33 cellular contexts compared by ENCODE assay signal in genomic region chr16:56241596-56241995, GRCh38. TPM values are rescaled to one million over a fixed set of nuclear protein-coding genes. Genes with fewer than 3 reads are reported as not detected.
DNase-seq lines count a peak whose midpoint lies in the region; ATAC-seq and TF ChIP-seq lines count a peak whose summit lies in the region.
"Had no signal": no experiment of that assay in that cellular context is flagged by ENCODE, and none has a peak within 500 bp of the region (broad histone marks: within the 10 kb centered on the region; RNA-seq: fewer than 3 reads in every experiment).

No MANE protein-coding gene starts in this region.

- H2AFZ ChIP-seq in smooth muscle cell (ENCODE audit: low read depth): no peak overlapping the region

- 28% methylated on average over 2 of the region's 2 CpGs for WGBS in smooth muscle cell (ENCODE audit: low lambda C conversion rate)

- H3F3A ChIP-seq in smooth muscle cell (ENCODE audit: low read depth): no peaks in the 10 kb centered on the region

- H3K79me2 ChIP-seq in smooth muscle cell (ENCODE audit: low read depth): no peaks in the 10 kb centered on the region

- H3K9me3 ChIP-seq in smooth muscle cell (replicated peaks; ENCODE audit: low read depth): no peaks in the 10 kb centered on the region
- no peaks in the 10 kb centered on the region for H3K9me3 ChIP-seq in left lung

- no peak overlapping the region for H3K4me2 ChIP-seq in smooth muscle cell

- H3K27me3 ChIP-seq in smooth muscle cell (ENCODE audit: low read depth) (no peaks in the 10 kb centered on the region), left lung (no peaks in the 10 kb centered on the region)

- no peak for TF ChIP-seq CTCF in smooth muscle cell (IDR thresholded peaks at IDR 0.05; ENCODE audit: borderline replicate concordance, insufficient read depth, poor library complexity, severe bottlenecking)
- TF ChIP-seq CTCF in left lung (IDR thresholded peaks at IDR 0.05): no peak

- H3K36me3 ChIP-seq in smooth muscle cell (ENCODE audit: low read depth): no peaks in the 10 kb centered on the region
- no peaks in the 10 kb centered on the region for H3K36me3 ChIP-seq in left lung

- no peak overlapping the region for H3K27ac Mint-ChIP-seq in stimulated activated memory B cell treated with anti-CD40 and anti-IgM and Interleukin-4, amounts not matched to agents 10 μg/mL and 1 μg/mL and 100 μg/mL, for 72 hours
- H3K27ac Mint-ChIP-seq in activated T-helper 2 cell treated with anti-CD3 and anti-CD28 coated beads, Interferon-gamma antibody, Interleukin-2, Interleukin-4, amounts not matched to agents 10 μg/mL and 5 μg/mL and 100 μg/mL, durations not matched to agents 14 hours and 24 hours and 36 hours: no peak overlapping the region
- no peak overlapping the region for H3K27ac Mint-ChIP-seq in stimulated activated naive B cell treated with anti-CD40 and anti-IgM and Interleukin-4, amounts not matched to agents 10 μg/mL and 1 μg/mL and 100 μg/mL, for 72 hours
- H3K27ac Mint-ChIP-seq: activated naive CD4-positive, alpha-beta T cell treated with anti-CD3 and anti-CD28 coated beads, Interleukin-2, amount 50 U/mL, for 72 hours; CD14-positive monocyte; natural killer cell had no signal

- intact Hi-C loops in left lung (cut with DNase I): no loop called here
- intact Hi-C loops in activated T-helper 2 cell treated with anti-CD3 and anti-CD28 coated beads, Interferon-gamma antibody, Interleukin-2, Interleukin-4, amounts not matched to agents 10 μg/mL and 5 μg/mL and 100 μg/mL, durations not matched to agents 14 hours and 24 hours and 36 hours (cut with micrococcal nuclease): no loop called here

- no peaks in the 10 kb centered on the region for H4K20me1 ChIP-seq in smooth muscle cell (ENCODE audit: low read depth)

- no peaks in the 10 kb centered on the region for H3K36me3 Mint-ChIP-seq in stimulated activated memory B cell treated with anti-CD40 and anti-IgM and Interleukin-4, amounts not matched to agents 10 μg/mL and 1 μg/mL and 100 μg/mL, for 72 hours
- H3K36me3 Mint-ChIP-seq in activated T-helper 2 cell treated with anti-CD3 and anti-CD28 coated beads, Interferon-gamma antibody, Interleukin-2, Interleukin-4, amounts not matched to agents 10 μg/mL and 5 μg/mL and 100 μg/mL, durations not matched to agents 14 hours and 24 hours and 36 hours (ENCODE audit: low read depth): no peaks in the 10 kb centered on the region
- no peaks in the 10 kb centered on the region for H3K36me3 Mint-ChIP-seq in stimulated activated naive B cell treated with anti-CD40 and anti-IgM and Interleukin-4, amounts not matched to agents 10 μg/mL and 1 μg/mL and 100 μg/mL, for 72 hours
- H3K36me3 Mint-ChIP-seq: activated naive CD4-positive, alpha-beta T cell treated with anti-CD3 and anti-CD28 coated beads, Interleukin-2, amount 50 U/mL, for 72 hours; CD14-positive monocyte; natural killer cell had no signal

- no peak overlapping the region for H3K4me3 ChIP-seq in smooth muscle cell
- no peak overlapping the region for H3K4me3 ChIP-seq in left lung

- peaks cover 6% of the 10 kb centered on the region for H3K4me1 ChIP-seq in smooth muscle cell (ENCODE audit: low read depth)
- H3K4me1 ChIP-seq in left lung: no peaks in the 10 kb centered on the region

- no peak overlapping the region for H3K9ac ChIP-seq in smooth muscle cell (ENCODE audit: low read depth)

- H3K27me3 Mint-ChIP-seq in stimulated activated memory B cell treated with anti-CD40 and anti-IgM and Interleukin-4, amounts not matched to agents 10 μg/mL and 1 μg/mL and 100 μg/mL, for 72 hours: no peaks in the 10 kb centered on the region
- H3K27me3 Mint-ChIP-seq in activated T-helper 2 cell treated with anti-CD3 and anti-CD28 coated beads, Interferon-gamma antibody, Interleukin-2, Interleukin-4, amounts not matched to agents 10 μg/mL and 5 μg/mL and 100 μg/mL, durations not matched to agents 14 hours and 24 hours and 36 hours (ENCODE audit: low read depth): peaks cover 6% of the 10 kb centered on the region
- H3K27me3 Mint-ChIP-seq in stimulated activated naive B cell treated with anti-CD40 and anti-IgM and Interleukin-4, amounts not matched to agents 10 μg/mL and 1 μg/mL and 100 μg/mL, for 72 hours: peaks cover 6 to 9% of the 10 kb centered on the region in 2 donors
- H3K27me3 Mint-ChIP-seq: central memory CD8-positive, alpha-beta T cell had no signal

- peaks cover 3% of the 10 kb centered on the region for H3K4me1 Mint-ChIP-seq in stimulated activated memory B cell treated with anti-CD40 and anti-IgM and Interleukin-4, amounts not matched to agents 10 μg/mL and 1 μg/mL and 100 μg/mL, for 72 hours
- H3K4me1 Mint-ChIP-seq in activated T-helper 2 cell treated with anti-CD3 and anti-CD28 coated beads, Interferon-gamma antibody, Interleukin-2, Interleukin-4, amounts not matched to agents 10 μg/mL and 5 μg/mL and 100 μg/mL, durations not matched to agents 14 hours and 24 hours and 36 hours (ENCODE audit: low read depth): no peaks in the 10 kb centered on the region
- H3K4me1 Mint-ChIP-seq in stimulated activated naive B cell treated with anti-CD40 and anti-IgM and Interleukin-4, amounts not matched to agents 10 μg/mL and 1 μg/mL and 100 μg/mL, for 72 hours: peaks cover 3 to 13% of the 10 kb centered on the region in 2 donors
- H3K4me1 Mint-ChIP-seq: CD14-positive monocyte, natural killer cell had no signal

- no peak overlapping the region for H3K4me3 Mint-ChIP-seq in stimulated activated memory B cell treated with anti-CD40 and anti-IgM and Interleukin-4, amounts not matched to agents 10 μg/mL and 1 μg/mL and 100 μg/mL, for 72 hours
- H3K4me3 Mint-ChIP-seq in activated T-helper 2 cell treated with anti-CD3 and anti-CD28 coated beads, Interferon-gamma antibody, Interleukin-2, Interleukin-4, amounts not matched to agents 10 μg/mL and 5 μg/mL and 100 μg/mL, durations not matched to agents 14 hours and 24 hours and 36 hours (ENCODE audit: low read depth): no peak overlapping the region
- no peak overlapping the region for H3K4me3 Mint-ChIP-seq in stimulated activated naive B cell treated with anti-CD40 and anti-IgM and Interleukin-4, amounts not matched to agents 10 μg/mL and 1 μg/mL and 100 μg/mL, for 72 hours
- H3K4me3 Mint-ChIP-seq: CD14-positive monocyte; central memory CD8-positive, alpha-beta T cell; natural killer cell had no signal

- no peaks in the 10 kb centered on the region for H3K9me3 Mint-ChIP-seq in stimulated activated memory B cell treated with anti-CD40 and anti-IgM and Interleukin-4, amounts not matched to agents 10 μg/mL and 1 μg/mL and 100 μg/mL, for 72 hours
- H3K9me3 Mint-ChIP-seq in activated T-helper 2 cell treated with anti-CD3 and anti-CD28 coated beads, Interferon-gamma antibody, Interleukin-2, Interleukin-4, amounts not matched to agents 10 μg/mL and 5 μg/mL and 100 μg/mL, durations not matched to agents 14 hours and 24 hours and 36 hours: no peaks in the 10 kb centered on the region
- H3K9me3 Mint-ChIP-seq in stimulated activated naive B cell treated with anti-CD40 and anti-IgM and Interleukin-4, amounts not matched to agents 10 μg/mL and 1 μg/mL and 100 μg/mL, for 72 hours: no peaks in the 10 kb centered on the region
- H3K9me3 Mint-ChIP-seq: activated naive CD4-positive, alpha-beta T cell treated with anti-CD3 and anti-CD28 coated beads, Interleukin-2, amount 50 U/mL, for 72 hours; central memory CD8-positive, alpha-beta T cell; natural killer cell had no signal

- DNase-seq in ELR (ENCODE audit: low read depth): peak; percentile 77
- peak; percentile 80 for DNase-seq in RPMI7951 (ENCODE audit: low read depth)
- DNase-seq in dedifferentiated amniotic fluid mesenchymal stem cell (ENCODE audit: extremely low spot score): peak; percentile 33
- no peak for DNase-seq in smooth muscle cell (lab: John Stamatoyannopoulos, UW; ENCODE audit: unreplicated experiment)
- no peak for DNase-seq in left lung
- no peak for DNase-seq in activated T-helper 2 cell treated with anti-CD3 and anti-CD28 coated beads, Interferon-gamma antibody, Interleukin-2, Interleukin-4, amounts not matched to agents 10 μg/mL and 5 μg/mL and 100 μg/mL, durations not matched to agents 14 hours and 24 hours and 36 hours (ENCODE audit: low spot score)
- no peak for DNase-seq in stimulated activated naive B cell treated with anti-CD40 and anti-IgM and Interleukin-4, amounts not matched to agents 10 μg/mL and 1 μg/mL and 100 μg/mL, for 72 hours
- DNase-seq: activated CD4-positive, alpha-beta T cell treated with anti-CD3 and anti-CD28 coated beads, Interleukin-2, amount 50 U/mL, for 48 hours; activated CD4-positive, CD25-positive, alpha-beta regulatory T cell; activated CD8-positive, alpha-beta memory T cell treated with anti-CD3 and anti-CD28 coated beads, Interleukin-2, amount 50 U/mL, for 4 hours; aorta; Calu3; DND-41; Kasumi-1; natural killer cell; NCI-H1048; NCI-H187; NCI-H2171; NCI-H510A treated with DMSO at 0.1 percent for 48 hours; retina; SHP77; small intestine; stimulated activated CD4-positive, alpha-beta T cell treated with anti-CD3 and anti-CD28 coated beads, Interleukin-2, amount 100 ng/mL, for 24 hours; SW 1271; T-helper 9 cell had no signal

- peak overlapping the region; percentile 38 for H3K27ac ChIP-seq in smooth muscle cell (ENCODE audit: low read depth)
- no peak overlapping the region for H3K27ac ChIP-seq in left lung

- ATAC-seq in stimulated activated memory B cell treated with anti-CD40 and anti-IgM and Interleukin-4, amounts not matched to agents 10 μg/mL and 1 μg/mL and 100 μg/mL, for 72 hours: no peak
- no peak for ATAC-seq in left lung
- ATAC-seq in stimulated activated naive B cell treated with anti-CD40 and anti-IgM and Interleukin-4, amounts not matched to agents 10 μg/mL and 1 μg/mL and 100 μg/mL, for 72 hours (replicated peaks): no peak
- ATAC-seq: activated naive CD4-positive, alpha-beta T cell treated with anti-CD3 and anti-CD28 coated beads, Interleukin-2, amount 50 U/mL, for 72 hours; HepG2; natural killer cell had no signal

RNA-seq across cellular contexts. Expression of gene GNAO1, which starts 50.3 kb away (rescaled TPM):
- total RNA-seq in RPMI7951 (2014; rRNA removed; shearing (Covaris generic)): 3.4 and 4.2 TPM in 2 replicates
- total RNA-seq in smooth muscle cell: 3.7 and 4.8 TPM in 2 replicates
- polyA plus RNA-seq in smooth muscle cell: 1.7 and 2.3 TPM in 2 replicates
- total RNA-seq in left lung: 1 to 10 TPM; 1.3 to 1.4 TPM
- total RNA-seq in activated T-helper 2 cell treated with anti-CD3 and anti-CD28 coated beads, Interferon-gamma antibody, Interleukin-2, Interleukin-4, amounts not matched to agents 10 μg/mL and 5 μg/mL and 100 μg/mL, durations not matched to agents 14 hours and 24 hours and 36 hours: 0.57 and 0.83 TPM in 2 replicates
- total RNA-seq: Calu3, dermis microvascular lymphatic vessel endothelial cell, glomerular endothelial cell, HepG2, osteoblast had no signal
- polyA plus RNA-seq: CD14-positive monocyte, HepG2 had no signal

Comparison
In these comparisons a context has a peak if more than half of its experiments do, and no peak if none do; other contexts are left out.
1. DNase-seq: peak in ELR (single experiment), RPMI7951 (single experiment) and dedifferentiated amniotic fluid mesenchymal stem cell (single experiment); none in smooth muscle cell (single experiment), left lung (0 of 2), activated T-helper 2 cell treated with anti-CD3 and anti-CD28 coated beads, Interferon-gamma antibody, Interleukin-2, Interleukin-4, amounts not matched to agents 10 μg/mL and 5 μg/mL and 100 μg/mL, durations not matched to agents 14 hours and 24 hours and 36 hours (single experiment) and stimulated activated naive B cell treated with anti-CD40 and anti-IgM and Interleukin-4, amounts not matched to agents 10 μg/mL and 1 μg/mL and 100 μg/mL, for 72 hours (single experiment).